ENCODE assay signal across 11 cellular contexts in genomic region chr21:32463367-32463766, GRCh38. TPM values are rescaled to one million over a fixed set of nuclear protein-coding genes. Genes with fewer than 3 reads are reported as not detected.
DNase-seq lines count a peak whose midpoint lies in the region; ATAC-seq and TF ChIP-seq lines count a peak whose summit lies in the region.
"Had no signal": no experiment of that assay in that cellular context is flagged by ENCODE, and none has a peak within 500 bp of the region (broad histone marks: within the 10 kb centered on the region; RNA-seq: fewer than 3 reads in every experiment).

No MANE protein-coding gene starts in this region.

- no peaks in the 10 kb centered on the region for H3K4me1 Mint-ChIP-seq in CD8-positive, alpha-beta T cell (ENCODE audit: low read depth)

- CTCF ChIA-PET in CD8-positive, alpha-beta T cell (lab: Charles Lee), result no interaction called here

- H3K4me3 Mint-ChIP-seq in CD8-positive, alpha-beta T cell, result no peak overlapping the region
- H3K4me3 Mint-ChIP-seq: WTC11 had no signal

- H3K27me3 Mint-ChIP-seq in CD8-positive, alpha-beta T cell (ENCODE audit: low read depth), result no peaks in the 10 kb centered on the region

- no peak for TF ChIP-seq POLR2A in adrenal gland (IDR thresholded peaks at IDR 0.05)

- POLR2A ChIA-PET in CD8-positive, alpha-beta T cell (lab: Charles Lee), result no interaction called here

- 58 to 76% (median 65%) methylated on average over 7 of the region's 7 CpGs for WGBS in adrenal gland, 4 donors
- 58% methylated on average over 7 of the region's 7 CpGs for WGBS in urinary bladder

- H3K4me3 ChIP-seq in adrenal gland (no peak overlapping the region), urinary bladder (ENCODE audit: low read depth, low read length) (no peak overlapping the region)
- no peak overlapping the region for H3K4me3 ChIP-seq in CD8-positive, alpha-beta T cell (ENCODE audit: low read depth, low read length)

- H3K36me3 ChIP-seq in adrenal gland (replicated peaks in 1 of 2) (peaks cover 0 to 9% of the 10 kb centered on the region in 2 donors), urinary bladder (ENCODE audit: insufficient read depth) (no peaks in the 10 kb centered on the region)
- peaks cover 5% of the 10 kb centered on the region for H3K36me3 ChIP-seq in CD8-positive, alpha-beta T cell (ENCODE audit: insufficient read depth, low read length)

- peak overlapping the region in 4 of 5 donors; percentile 6 to 86 (median 56) for H3K27ac ChIP-seq in adrenal gland
- peak overlapping the region; percentile 3 for H3K27ac ChIP-seq in urinary bladder (ENCODE audit: low read depth)
- H3K27ac ChIP-seq in CD8-positive, alpha-beta T cell (ENCODE audit: low read depth, low read length), result no peak overlapping the region
- H3K27ac ChIP-seq: 22Rv1 had no signal

- H3K9me3 Mint-ChIP-seq in CD8-positive, alpha-beta T cell, result no peaks in the 10 kb centered on the region

- TF ChIP-seq CTCF in adrenal gland (IDR thresholded peaks at IDR 0.05), result no peak
- no peak for TF ChIP-seq CTCF in CD8-positive, alpha-beta T cell (IDR thresholded peaks at IDR 0.05)

- peak; percentile 8 for DNase-seq in activated effector memory CD4-positive, alpha-beta T cell treated with anti-CD3 and anti-CD28 coated beads, Interleukin-2, amount 50 U/mL, for 16 hours
- no peak for DNase-seq in activated effector memory CD4-positive, alpha-beta T cell treated with Interleukin-2 at 50 U/mL for 16 hours
- DNase-seq in adrenal gland (peak in 4 of 7 donors; percentile 26 to 56 (median 39)), foreskin melanocyte (peak; percentile 88), inferior parietal cortex (ENCODE audit: extremely low spot score) (no peak)
- DNase-seq in CD8-positive, alpha-beta T cell, result no peak
- DNase-seq: Karpas-422 had no signal

- no peak for ATAC-seq in CD8-positive, alpha-beta T cell
- no peak for ATAC-seq in GM18873 (IDR thresholded peaks at IDR 0.05; ENCODE audit: low FRiP score, unreplicated experiment)
- ATAC-seq: WTC11 had no signal

- H3K36me3 Mint-ChIP-seq in CD8-positive, alpha-beta T cell, result peaks cover 58% of the 10 kb centered on the region

- H3K27ac Mint-ChIP-seq in CD8-positive, alpha-beta T cell, result no peak overlapping the region
- H3K27ac Mint-ChIP-seq: WTC11 had no signal

- H3K9me3 ChIP-seq in adrenal gland (replicated peaks in 1 of 3), result no peaks in the 10 kb centered on the region
- H3K9me3 ChIP-seq in CD8-positive, alpha-beta T cell (ENCODE audit: low read length), result no peaks in the 10 kb centered on the region

- H3K27me3 ChIP-seq in adrenal gland, result no peaks in the 10 kb centered on the region
- H3K27me3 ChIP-seq in CD8-positive, alpha-beta T cell (ENCODE audit: insufficient read depth, low read length), result no peaks in the 10 kb centered on the region

- H3K4me1 ChIP-seq in adrenal gland (replicated peaks in 1 of 2) (peaks cover 0 to 18% of the 10 kb centered on the region in 2 donors), urinary bladder (ENCODE audit: insufficient read depth) (no peaks in the 10 kb centered on the region)
- no peaks in the 10 kb centered on the region for H3K4me1 ChIP-seq in CD8-positive, alpha-beta T cell (ENCODE audit: insufficient read depth, low read length)

- intact Hi-C loops in adrenal gland (cut with DNase I), result no loop called here
- intact Hi-C loops in CD8-positive, alpha-beta T cell (cut with DNase I, micrococcal nuclease), result no loop called here

RNA-seq across cellular contexts. Expression of gene EVA1C, which starts 50.9 kb away (rescaled TPM):
- total RNA-seq in adrenal gland, result 10 to 100 TPM in 5 of 8 donors, 1 to 10 TPM in 3; 6.3 to 16.2 (median 12.1) TPM
- polyA plus RNA-seq in adrenal gland, result 10 to 100 TPM in 2 of 3 donors, 1 to 10 TPM in 1; 8.2 to 33.2 (median 31.4) TPM
- 5.7 TPM for total RNA-seq in urinary bladder
- polyA plus RNA-seq in urinary bladder, result 35.2 TPM
- 10 to 100 TPM in 1 of 2 experiments, 1 to 10 TPM in 1; 6.9 to 10.3 TPM for total RNA-seq in CD8-positive, alpha-beta T cell

Comparison
In these comparisons a context has a peak if more than half of its experiments do, and no peak if none do; other contexts are left out.
1. DNase-seq: peak in activated effector memory CD4-positive, alpha-beta T cell treated with anti-CD3 and anti-CD28 coated beads, Interleukin-2, amount 50 U/mL, for 16 hours (single experiment), adrenal gland (4 of 7) and foreskin melanocyte (single experiment); none in activated effector memory CD4-positive, alpha-beta T cell treated with Interleukin-2 at 50 U/mL for 16 hours (single experiment), CD8-positive, alpha-beta T cell (0 of 7) and inferior parietal cortex (single experiment).